In the genomic region with DNA sequence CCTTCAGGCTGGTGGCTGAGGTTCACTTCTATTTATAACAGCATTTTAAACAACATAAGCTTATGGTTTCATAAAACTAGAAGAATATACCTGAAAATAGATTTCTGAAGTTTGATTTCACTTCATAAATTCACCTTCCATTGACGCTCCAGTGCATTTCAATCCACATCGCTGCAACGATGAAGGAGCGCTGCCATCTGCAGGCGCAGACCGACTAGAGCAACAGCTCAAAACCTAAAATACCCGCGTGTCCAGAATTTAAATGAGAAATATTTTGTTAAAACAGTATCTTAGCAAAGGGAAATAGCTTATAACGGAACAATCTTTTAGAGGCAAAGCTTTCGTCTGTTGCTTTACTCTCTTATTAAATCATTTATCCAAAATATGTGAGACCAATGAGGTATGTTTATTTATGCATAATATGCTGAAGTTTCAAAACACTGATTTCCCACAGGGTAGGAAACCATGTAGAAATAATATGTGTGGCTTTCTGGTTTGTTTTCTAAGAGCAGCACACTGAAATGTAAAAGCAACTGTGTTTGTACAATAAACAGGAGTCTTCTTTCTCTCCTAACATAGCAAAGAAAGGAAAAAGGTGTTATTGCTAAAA, we compare ENCODE assay signal across 8 cellular contexts.
DNase-seq lines count a peak whose midpoint lies in the region; ATAC-seq and TF ChIP-seq lines count a peak whose summit lies in the region.

No MANE protein-coding gene starts in this region.

- CTCF ChIA-PET in AG04450 (lab: Charles Lee), result interaction anchor here (0.6 to 2.1 kb wide), 45 partner anchors 8 to 1888 kb away, joined by 3 to 12 read pairs (median 3); no protein-coding TSS in a partner anchor

- POLR2A ChIA-PET in AG04450 (lab: Yijun Ruan, JAX), result no interaction called here

- peak; percentile 86 for TF ChIP-seq CTCF in AG04450 (IDR thresholded peaks at IDR 0.05; ENCODE audit: low read depth, low read length)
- peak in 1 of 2 donors; percentile 39 for TF ChIP-seq CTCF in left lung (IDR thresholded peaks at IDR 0.05)
- no peak for TF ChIP-seq CTCF in GM20000 (IDR thresholded peaks at IDR 0.05; ENCODE audit: extremely low read depth, missing control alignments)

- no peaks in the 10 kb centered on the region for H3K4me1 ChIP-seq in left lung

- intact Hi-C loops in left lung (cut with DNase I), result no loop called here

- in situ Hi-C loops in KBM-7 (cut with MboI; ENCODE audit: low pct_unique_long_range_greater_than_20kb, low sequenced_read_pairs), result no loop called here

- no peak overlapping the region for H3K27ac ChIP-seq in AG04450 (ENCODE audit: low read depth, low read length)
- no peak overlapping the region for H3K27ac ChIP-seq in left lung

- no peaks in the 10 kb centered on the region for H3K36me3 ChIP-seq in left lung

- DNase-seq in AG04450 (ENCODE audit: low read depth, low spot score), result peak; percentile 46
- peak; percentile 7 for DNase-seq in KBM-7
- DNase-seq in astrocyte of the hippocampus (ENCODE audit: low read depth, low spot score), result peak; percentile 81
- DNase-seq in left lung, result peak in 1 of 2 donors; percentile 55
- DNase-seq in GM20000 (ENCODE audit: low spot score), result no peak
- DNase-seq in GM19238 (ENCODE audit: insufficient read length, low spot score), result no peak
- no peak for DNase-seq in LoVo (ENCODE audit: low spot score)

- no peak overlapping the region for H3K4me3 ChIP-seq in AG04450 (ENCODE audit: low read depth, low read length)
- no peak overlapping the region for H3K4me3 ChIP-seq in left lung

- H3K9me3 ChIP-seq in AG04450 (ENCODE audit: control insufficient read depth, insufficient read depth, low read length) (no peaks in the 10 kb centered on the region; the same call in 1 of the 2 replicates), left lung (no peaks in the 10 kb centered on the region)

- H3K27me3 ChIP-seq in AG04450 (ENCODE audit: control insufficient read depth, insufficient read depth, low read length) (no peaks in the 10 kb centered on the region), left lung (no peaks in the 10 kb centered on the region)

- ATAC-seq in left lung, result peak; percentile 62
- ATAC-seq in GM19395 (IDR thresholded peaks at IDR 0.05; ENCODE audit: unreplicated experiment), result no peak

Comparison
In these comparisons a context has a peak if more than half of its experiments do, and no peak if none do; other contexts are left out.
1. DNase-seq: peak in AG04450 (single experiment), KBM-7 (single experiment) and astrocyte of the hippocampus (single experiment); none in GM20000 (single experiment), GM19238 (single experiment) and LoVo (single experiment).